ENCODE assay signal across 1 cellular context in the genomic region with DNA sequence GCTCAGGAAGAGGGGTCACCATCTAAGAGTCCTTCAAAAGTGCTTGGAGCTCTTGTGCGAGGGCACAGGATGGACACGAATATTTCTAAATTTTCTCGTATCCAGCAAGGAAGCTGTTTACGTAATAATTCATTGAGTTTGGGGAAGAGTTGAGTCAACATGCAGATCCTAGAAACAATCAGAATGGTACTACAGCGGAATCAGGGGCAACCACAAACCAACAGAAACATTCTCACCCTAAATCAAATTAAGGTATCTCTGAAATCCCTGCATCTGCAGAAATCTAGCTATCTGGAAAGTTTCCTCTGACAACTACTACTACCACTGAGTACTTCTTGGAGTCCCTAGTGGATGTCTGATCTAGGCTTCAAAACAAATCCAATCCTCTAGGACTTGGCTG.
TF ChIP-seq lines count a peak whose summit lies in the region.

No MANE protein-coding gene starts in this region.

TF ChIP-seq in K562, 482 proteins besides CTCF, POLR2A, EP300 and RAD21 (continued from another document):
- TF ChIP-seq, protein P1, sequence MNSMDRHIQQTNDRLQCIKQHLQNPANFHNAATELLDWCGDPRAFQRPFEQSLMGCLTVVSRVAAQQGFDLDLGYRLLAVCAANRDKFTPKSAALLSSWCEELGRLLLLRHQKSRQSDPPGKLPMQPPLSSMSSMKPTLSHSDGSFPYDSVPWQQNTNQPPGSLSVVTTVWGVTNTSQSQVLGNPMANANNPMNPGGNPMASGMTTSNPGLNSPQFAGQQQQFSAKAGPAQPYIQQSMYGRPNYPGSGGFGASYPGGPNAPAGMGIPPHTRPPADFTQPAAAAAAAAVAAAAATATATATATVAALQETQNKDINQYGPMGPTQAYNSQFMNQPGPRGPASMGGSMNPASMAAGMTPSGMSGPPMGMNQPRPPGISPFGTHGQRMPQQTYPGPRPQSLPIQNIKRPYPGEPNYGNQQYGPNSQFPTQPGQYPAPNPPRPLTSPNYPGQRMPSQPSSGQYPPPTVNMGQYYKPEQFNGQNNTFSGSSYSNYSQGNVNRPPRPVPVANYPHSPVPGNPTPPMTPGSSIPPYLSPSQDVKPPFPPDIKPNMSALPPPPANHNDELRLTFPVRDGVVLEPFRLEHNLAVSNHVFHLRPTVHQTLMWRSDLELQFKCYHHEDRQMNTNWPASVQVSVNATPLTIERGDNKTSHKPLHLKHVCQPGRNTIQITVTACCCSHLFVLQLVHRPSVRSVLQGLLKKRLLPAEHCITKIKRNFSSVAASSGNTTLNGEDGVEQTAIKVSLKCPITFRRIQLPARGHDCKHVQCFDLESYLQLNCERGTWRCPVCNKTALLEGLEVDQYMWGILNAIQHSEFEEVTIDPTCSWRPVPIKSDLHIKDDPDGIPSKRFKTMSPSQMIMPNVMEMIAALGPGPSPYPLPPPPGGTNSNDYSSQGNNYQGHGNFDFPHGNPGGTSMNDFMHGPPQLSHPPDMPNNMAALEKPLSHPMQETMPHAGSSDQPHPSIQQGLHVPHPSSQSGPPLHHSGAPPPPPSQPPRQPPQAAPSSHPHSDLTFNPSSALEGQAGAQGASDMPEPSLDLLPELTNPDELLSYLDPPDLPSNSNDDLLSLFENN (IDR thresholded peaks at IDR 0.05; ENCODE audit: low read depth in 2 of 2, low read length in 2 of 2): no peak
- TF ChIP-seq, protein P2, sequence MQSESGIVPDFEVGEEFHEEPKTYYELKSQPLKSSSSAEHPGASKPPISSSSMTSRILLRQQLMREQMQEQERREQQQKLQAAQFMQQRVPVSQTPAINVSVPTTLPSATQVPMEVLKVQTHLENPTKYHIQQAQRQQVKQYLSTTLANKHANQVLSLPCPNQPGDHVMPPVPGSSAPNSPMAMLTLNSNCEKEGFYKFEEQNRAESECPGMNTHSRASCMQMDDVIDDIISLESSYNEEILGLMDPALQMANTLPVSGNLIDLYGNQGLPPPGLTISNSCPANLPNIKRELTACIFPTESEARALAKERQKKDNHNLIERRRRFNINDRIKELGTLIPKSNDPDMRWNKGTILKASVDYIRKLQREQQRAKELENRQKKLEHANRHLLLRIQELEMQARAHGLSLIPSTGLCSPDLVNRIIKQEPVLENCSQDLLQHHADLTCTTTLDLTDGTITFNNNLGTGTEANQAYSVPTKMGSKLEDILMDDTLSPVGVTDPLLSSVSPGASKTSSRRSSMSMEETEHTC (IDR thresholded peaks at IDR 0.05): no peak
- TF ChIP-seq XRCC3 (IDR thresholded peaks at IDR 0.05): no peak
- TF ChIP-seq, protein P3, sequence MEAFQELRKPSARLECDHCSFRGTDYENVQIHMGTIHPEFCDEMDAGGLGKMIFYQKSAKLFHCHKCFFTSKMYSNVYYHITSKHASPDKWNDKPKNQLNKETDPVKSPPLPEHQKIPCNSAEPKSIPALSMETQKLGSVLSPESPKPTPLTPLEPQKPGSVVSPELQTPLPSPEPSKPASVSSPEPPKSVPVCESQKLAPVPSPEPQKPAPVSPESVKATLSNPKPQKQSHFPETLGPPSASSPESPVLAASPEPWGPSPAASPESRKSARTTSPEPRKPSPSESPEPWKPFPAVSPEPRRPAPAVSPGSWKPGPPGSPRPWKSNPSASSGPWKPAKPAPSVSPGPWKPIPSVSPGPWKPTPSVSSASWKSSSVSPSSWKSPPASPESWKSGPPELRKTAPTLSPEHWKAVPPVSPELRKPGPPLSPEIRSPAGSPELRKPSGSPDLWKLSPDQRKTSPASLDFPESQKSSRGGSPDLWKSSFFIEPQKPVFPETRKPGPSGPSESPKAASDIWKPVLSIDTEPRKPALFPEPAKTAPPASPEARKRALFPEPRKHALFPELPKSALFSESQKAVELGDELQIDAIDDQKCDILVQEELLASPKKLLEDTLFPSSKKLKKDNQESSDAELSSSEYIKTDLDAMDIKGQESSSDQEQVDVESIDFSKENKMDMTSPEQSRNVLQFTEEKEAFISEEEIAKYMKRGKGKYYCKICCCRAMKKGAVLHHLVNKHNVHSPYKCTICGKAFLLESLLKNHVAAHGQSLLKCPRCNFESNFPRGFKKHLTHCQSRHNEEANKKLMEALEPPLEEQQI (IDR thresholded peaks at IDR 0.05): no peak
